Comparison of ENCODE assay signal across 13 cellular contexts in the genomic region with DNA sequence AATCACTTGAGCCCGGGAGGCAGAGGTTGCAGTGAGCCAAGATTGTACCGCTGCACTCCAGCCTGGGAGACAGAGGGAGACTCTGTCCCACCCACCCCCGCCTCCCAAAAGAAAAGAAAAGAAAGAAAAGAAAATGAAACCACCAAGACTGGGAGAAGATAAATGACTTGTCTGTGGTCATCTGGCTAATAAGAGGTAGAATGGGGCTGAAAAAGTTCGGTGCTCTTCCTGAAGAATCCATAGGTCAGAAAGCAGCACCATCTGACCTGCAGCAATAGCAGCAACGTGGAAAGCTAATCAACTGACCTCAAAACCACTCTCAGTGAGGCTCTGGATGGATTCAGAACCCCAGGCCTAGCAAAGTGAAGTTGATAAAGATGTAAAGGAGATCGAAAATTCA. TPM values are rescaled to one million over a fixed set of nuclear protein-coding genes. Genes with fewer than 3 reads are reported as not detected.
A peak's percentile ranks its signal among the peaks of the same experiment; 100 is the strongest.
DNase-seq lines count a peak whose midpoint lies in the region; ATAC-seq, FAIRE-seq and TF ChIP-seq lines count a peak whose summit lies in the region.
"Had no signal": no experiment of that assay in that cellular context is flagged by ENCODE, and none has a peak within 500 bp of the region (broad histone marks: within the 10 kb centered on the region; RNA-seq: fewer than 3 reads in every experiment).

No MANE protein-coding gene starts in this region.

- 83% methylated on average over 6 of the region's 6 CpGs for WGBS in liver
- 96% methylated on average over 6 of the region's 6 CpGs for WGBS in HepG2 (ENCODE audit: low lambda C conversion rate)
- 96 to 98% methylated on average over 4 to 6 of the region's 6 CpGs for WGBS in endodermal cell (ENCODE audit: insufficient coverage in 1 of 2, insufficient read length in 1 of 2), 2 experiments
- WGBS in trophoblast cell (ENCODE audit: extremely low coverage, insufficient coverage, insufficient read length) = no CpG with 5 or more reads among the region's 6 CpGs

- H3K9ac ChIP-seq in liver (ENCODE audit: low read depth in 1 of 2, low read length in 2 of 2) (no peak overlapping the region), HepG2 (ENCODE audit: insufficient read depth, low read depth, low read length) (no peak overlapping the region), endodermal cell (ENCODE audit: extremely low read depth, low read length, poor library complexity, severe bottlenecking) (no peak overlapping the region), trophoblast cell (ENCODE audit: low read length) (peak overlapping the region; percentile 55)

- no peak overlapping the region for H3K23ac ChIP-seq in trophoblast cell (ENCODE audit: low read length)

- H4K91ac ChIP-seq in trophoblast cell (ENCODE audit: low read depth, low read length) = peak overlapping the region; percentile 84

- H3K4me2 ChIP-seq in HepG2 (ENCODE audit: low read depth, low read length) = no peak overlapping the region
- H3K4me2 ChIP-seq in trophoblast cell (ENCODE audit: low read length) = peak overlapping the region; percentile 49

- no peaks in the 10 kb centered on the region for H3K9me3 ChIP-seq in liver (ENCODE audit: control insufficient read depth in 4 of 4, low read length in 3 of 4)
- no peaks in the 10 kb centered on the region for H3K9me3 ChIP-seq in HepG2 (ENCODE audit: low read length)
- H3K9me3 ChIP-seq in endodermal cell (ENCODE audit: control insufficient read depth, low read length) = no peaks in the 10 kb centered on the region
- H3K9me3 ChIP-seq in trophoblast cell (ENCODE audit: insufficient read depth, low read depth, low read length) = no peaks in the 10 kb centered on the region

- ATAC-seq in HepG2 = no peak
- no peak for ATAC-seq in foreskin keratinocyte

- TF ChIP-seq POLR2A in HepG2 (IDR thresholded peaks at IDR 0.05; ENCODE audit: insufficient read depth in 1 of 2, low read depth in 2 of 2, low read length in 2 of 2) = no peak
- TF ChIP-seq POLR2A in GM12892 (IDR thresholded peaks at IDR 0.05; ENCODE audit: low read depth, low read length) = no peak

- intact Hi-C loops in HepG2 (cut with micrococcal nuclease; ENCODE audit: unreplicated experiment) = no loop called here

- in situ Hi-C loops in HepG2 (cut with HindIII; ENCODE audit: extremely low pct_ligation_motif_present, low pct_unique_long_range_greater_than_20kb) = no loop called here

- peak overlapping the region; percentile 79 for H2BK120ac ChIP-seq in trophoblast cell (ENCODE audit: insufficient read depth, low read length, poor library complexity)

- H3K27ac ChIP-seq in liver (ENCODE audit: low read depth in 1 of 2, low read length in 2 of 2) = peak overlapping the region; percentile 12 to 29
- H3K27ac ChIP-seq in HepG2 (ENCODE audit: extremely low read length, insufficient read depth, low read length) = no peak overlapping the region
- peak overlapping the region; percentile 88 for H3K27ac ChIP-seq in endodermal cell (ENCODE audit: low read depth, low read length)
- H3K27ac ChIP-seq in trophoblast cell (ENCODE audit: low read depth, low read length) = peak overlapping the region; percentile 100
- no peak overlapping the region for H3K27ac ChIP-seq in foreskin keratinocyte

- no peak for TF ChIP-seq RAD21 in liver (IDR thresholded peaks at IDR 0.05)
- no peak for TF ChIP-seq RAD21 in HepG2 (CRISPR knock-in tag; IDR thresholded peaks at IDR 0.05)

- H3K4me3 ChIP-seq in liver (ENCODE audit: low read depth in 1 of 3, low read length in 3 of 3) (no peak overlapping the region), HepG2 (replicated peaks in 1 of 3; ENCODE audit: insufficient read depth in 1 of 3, low read depth in 2 of 3, low read length in 3 of 3) (no peak overlapping the region), endodermal cell (ENCODE audit: low read length) (no peak overlapping the region), trophoblast cell (ENCODE audit: low read depth, low read length) (no peak overlapping the region)

- peaks cover 51% of the 10 kb centered on the region for H3K79me1 ChIP-seq in trophoblast cell (ENCODE audit: low read length)

- H3K27ac Mint-ChIP-seq in endodermal cell = peak overlapping the region; percentile 63
- H3K27ac Mint-ChIP-seq: activated B cell treated with CpG ODN at 0.5 μM for 24 hours; activated naive CD8-positive, alpha-beta T cell had no signal

- H2AFZ ChIP-seq in HepG2 (ENCODE audit: low read length) (no peak overlapping the region), trophoblast cell (ENCODE audit: insufficient read depth, low read length, poor library complexity) (no peak overlapping the region)

- no peaks in the 10 kb centered on the region for H3K4me1 Mint-ChIP-seq in endodermal cell

- H3K27me3 ChIP-seq in liver (ENCODE audit: control insufficient read depth in 4 of 4, insufficient read depth in 4 of 4, low read length in 3 of 4) (no peaks in the 10 kb centered on the region), HepG2 (ENCODE audit: control insufficient read depth in 1 of 2, insufficient read depth in 2 of 2, low read length in 2 of 2) (no peaks in the 10 kb centered on the region), endodermal cell (ENCODE audit: control insufficient read depth, insufficient read depth, low read length, poor library complexity, severe bottlenecking) (no peaks in the 10 kb centered on the region), trophoblast cell (ENCODE audit: insufficient read depth, low read length) (no peaks in the 10 kb centered on the region), foreskin keratinocyte (no peaks in the 10 kb centered on the region)

- TF ChIP-seq CTCF in liver (IDR thresholded peaks at IDR 0.05; ENCODE audit: low read depth, low read length, missing input control) (no peak), HepG2 (CRISPR knock-in tag; IDR thresholded peaks at IDR 0.05) (no peak), endodermal cell (conservative IDR thresholded peaks at IDR 0.05) (no peak), foreskin keratinocyte (conservative IDR thresholded peaks at IDR 0.05) (no peak)

- peaks cover 0 to 18% (median 14%) of the 10 kb centered on the region in 4 donors for H3K36me3 ChIP-seq in liver (ENCODE audit: control insufficient read depth in 4 of 4, insufficient read depth in 3 of 4, low read depth in 1 of 4, low read length in 3 of 4)
- peaks cover 7 to 31% of the 10 kb centered on the region in 2 experiments; a peak in 4 of 5 replicates for H3K36me3 ChIP-seq in HepG2 (replicated peaks in 1 of 2; ENCODE audit: control insufficient read depth in 1 of 2, insufficient read depth in 2 of 2, low read length in 2 of 2)
- peaks cover 53% of the 10 kb centered on the region for H3K36me3 ChIP-seq in endodermal cell (ENCODE audit: control insufficient read depth, insufficient read depth, low read length)
- peaks cover 42 to 55% of the 10 kb centered on the region in 2 experiments for H3K36me3 ChIP-seq in trophoblast cell (ENCODE audit: control insufficient read depth in 1 of 2, insufficient read depth in 2 of 2, low read length in 2 of 2)

- H3K36me3 Mint-ChIP-seq in endodermal cell (ENCODE audit: low read depth) = peaks cover 42% of the 10 kb centered on the region

- no peak overlapping the region for H3K4me3 Mint-ChIP-seq in endodermal cell
- H3K4me3 Mint-ChIP-seq: activated B cell treated with CpG ODN at 0.5 μM for 24 hours; activated naive CD8-positive, alpha-beta T cell had no signal

- CTCF ChIA-PET in HepG2 (lab: Yijun Ruan, JAX; ENCODE audit: low intra/inter-chr PET ratio, low total read pairs) = no interaction called here

- FAIRE-seq in HepG2 (lab: Jason Lieb, UNC) (no peak), GM12892 (lab: Jason Lieb, UNC) (no peak)

- no peaks in the 10 kb centered on the region for H3K9me3 Mint-ChIP-seq in endodermal cell
- H3K9me3 Mint-ChIP-seq: activated B cell treated with CpG ODN at 0.5 μM for 24 hours had no signal

- H3K4me1 ChIP-seq in liver (ENCODE audit: control insufficient read depth in 4 of 4, insufficient read depth in 4 of 4, low read length in 3 of 4) (peaks cover 0 to 12% (median 5%) of the 10 kb centered on the region in 4 donors), HepG2 (ENCODE audit: insufficient read depth, low read length) (0 out of 2 replicates have a peak, but pooled peaks cover 4% of the 10 kb centered on the region), endodermal cell (ENCODE audit: control insufficient read depth, insufficient read depth, low read length) (no peaks in the 10 kb centered on the region), trophoblast cell (ENCODE audit: control insufficient read depth in 1 of 2, insufficient read depth in 2 of 2, low read length in 2 of 2) (peaks cover 34 to 46% of the 10 kb centered on the region in 2 experiments), foreskin keratinocyte (peaks cover 46% of the 10 kb centered on the region)

- no peak overlapping the region for H4K8ac ChIP-seq in trophoblast cell (ENCODE audit: low read depth, low read length)

- H2BK12ac ChIP-seq in trophoblast cell (ENCODE audit: low read length) = peak overlapping the region; percentile 76

- no peak overlapping the region for H2AK5ac ChIP-seq in trophoblast cell (ENCODE audit: low read length)

- TF ChIP-seq EP300 in HepG2 (IDR thresholded peaks at IDR 0.05; ENCODE audit: low read depth in 2 of 2, low read length in 2 of 2) (no peak), HepG2 (CRISPR knock-in tag; IDR thresholded peaks at IDR 0.05; ENCODE audit: borderline replicate concordance) (no peak)

- no TSS peak for BruUV-seq in HepG2 (replicated peaks; lab: Mats Ljungman, UMichigan)

- POLR2A ChIA-PET in HepG2 (lab: Yijun Ruan, JAX) = no interaction called here

- peak overlapping the region; percentile 51 for H3K14ac ChIP-seq in trophoblast cell (ENCODE audit: low read length)

- H2BK5ac ChIP-seq in trophoblast cell (ENCODE audit: low read depth, low read length, poor library complexity) = peak overlapping the region; percentile 90

- H4K20me1 ChIP-seq in HepG2 (ENCODE audit: insufficient read depth, low read length) = no peaks in the 10 kb centered on the region

- DNase-seq in HepG2 (ENCODE audit: low spot score) (no peak), endodermal cell (no peak), trophoblast cell (no peak), GM12892 (ENCODE audit: insufficient read length) (no peak), foreskin keratinocyte (no peak), epidermal melanocyte (ENCODE audit: insufficient read length, low spot score) (no peak), NCI-H446 treated with DMSO at 0.1 percent for 48 hours (lab: John Stamatoyannopoulos, UW) (no peak)
- DNase-seq: activated B cell treated with CpG ODN at 0.5 μM for 24 hours, C1 segment of cervical spinal cord, NCI-H2029 had no signal

- peak overlapping the region; percentile 27 for H3K4ac ChIP-seq in trophoblast cell (ENCODE audit: low read depth, low read length)

- no peak overlapping the region for H4K12ac ChIP-seq in trophoblast cell (ENCODE audit: low read depth, low read length)

- no peaks in the 10 kb centered on the region for H3K79me2 ChIP-seq in HepG2 (ENCODE audit: insufficient read depth, low read length)
- peaks cover 21% of the 10 kb centered on the region for H3K79me2 ChIP-seq in trophoblast cell (ENCODE audit: control insufficient read depth, insufficient read depth, low read length, poor library complexity)

- H3K18ac ChIP-seq in trophoblast cell (ENCODE audit: low read length) = peak overlapping the region; percentile 80

- no peaks in the 10 kb centered on the region for H3K27me3 Mint-ChIP-seq in endodermal cell (ENCODE audit: insufficient read depth)
- H3K27me3 Mint-ChIP-seq: activated B cell treated with CpG ODN at 0.5 μM for 24 hours; activated naive CD8-positive, alpha-beta T cell had no signal

RNA-seq across cellular contexts. Expression of a gene that starts 25.2 kb away (rescaled TPM):
- total RNA-seq in liver (1 to 10 TPM; 4.7 to 8.5 TPM), HepG2 (2016; rRNA removed; fragmentation: Illumina TruSeq; extraction: Trizol) (4.5 and 4.8 TPM in 2 replicates), endodermal cell (10 to 100 TPM; 27.1 to 28.3 TPM), foreskin keratinocyte (26.0 and 32.1 TPM in 2 replicates)
- polyA plus RNA-seq in liver (1 to 10 TPM; 4.5 to 5.6 TPM), HepG2 (2011; rRNA removed) (4.3 and 4.9 TPM in 2 replicates), foreskin keratinocyte (4.8 and 6.3 TPM in 2 replicates)
- 3.0 and 3.8 TPM in 2 replicates for total RNA-seq in HepG2 (2016; cell fraction: cytosol; rRNA removed; fragmentation: Illumina TruSeq; extraction: Trizol; ENCODE audit: low read depth)
- total RNA-seq in HepG2 (2016; cell fraction: insoluble cytoplasmic fraction; rRNA removed; fragmentation: Illumina TruSeq; extraction: Trizol) = 4.2 and 4.4 TPM in 2 replicates
- total RNA-seq in HepG2 (2016; cell fraction: membrane; rRNA removed; fragmentation: Illumina TruSeq; extraction: Trizol) = 7.9 and 8.2 TPM in 2 replicates
- 7.0 and 7.7 TPM in 2 replicates for total RNA-seq in HepG2 (2016; cell fraction: nucleus; rRNA removed; fragmentation: Illumina TruSeq; extraction: Trizol)
- 3.1 TPM in 2 replicates for polyA plus RNA-seq in HepG2 (2011; cell fraction: cytosol; rRNA removed)
- 5.7 and 6.9 TPM in 2 replicates for polyA plus RNA-seq in HepG2 (2011; cell fraction: nucleus; rRNA removed)
- 3.6 and 4.3 TPM in 2 replicates for polyA plus RNA-seq in HepG2 (2012)
- polyA plus RNA-seq in HepG2 (2016; cell fraction: cytosol; fragmentation: Illumina TruSeq; extraction: Trizol; ENCODE audit: low read depth) = 3.1 and 3.9 TPM in 2 replicates
- polyA plus RNA-seq in HepG2 (2016; cell fraction: insoluble cytoplasmic fraction; fragmentation: Illumina TruSeq; extraction: Trizol; ENCODE audit: low read depth) = 4.8 and 5.2 TPM in 2 replicates
- 5.0 and 6.1 TPM in 2 replicates for polyA plus RNA-seq in HepG2 (2016; cell fraction: membrane; fragmentation: Illumina TruSeq; extraction: Trizol; ENCODE audit: low read depth)
- polyA plus RNA-seq in HepG2 (2016; cell fraction: nucleus; fragmentation: Illumina TruSeq; extraction: Trizol; ENCODE audit: insufficient read depth, low read depth) = 5.5 and 5.7 TPM in 2 replicates
- polyA minus RNA-seq in HepG2 (2011; rRNA and poly(A)+ RNA removed; ENCODE audit: low replicate concordance) = 14.1 and 22.8 TPM in 2 replicates
- polyA minus RNA-seq in HepG2 (2011; cell fraction: cytosol; rRNA and poly(A)+ RNA removed) = 4.2 and 5.0 TPM in 2 replicates
- 8.1 and 8.6 TPM in 2 replicates for polyA minus RNA-seq in HepG2 (2011; cell fraction: nucleus; rRNA and poly(A)+ RNA removed)
- polyA plus RNA-seq in endodermal cell (2013, experiment 1 of 2) = 16.6 TPM
- 20.3 TPM for polyA plus RNA-seq in endodermal cell (2013, experiment 2 of 2)
- polyA plus RNA-seq in trophoblast cell (2013) = 28.2 and 30.2 TPM in 2 replicates
- polyA plus RNA-seq in GM12892 (2012; ENCODE audit: missing spikeins) = 9.5 TPM

RNA-seq across cellular contexts. Expression of a gene that starts 47.7 kb away (rescaled TPM):
- total RNA-seq in liver = 10 to 100 TPM in 1 of 2 donors, under 1 TPM in 1; 0.84 to 28.3 TPM
- 10 to 100 TPM; 17.6 to 51.4 TPM for polyA plus RNA-seq in liver
- 0.82 and 1.1 TPM in 2 replicates for total RNA-seq in HepG2 (2016; rRNA removed; fragmentation: Illumina TruSeq; extraction: Trizol)
- 0.44 and 0.51 TPM in 2 replicates for total RNA-seq in HepG2 (2016; cell fraction: cytosol; rRNA removed; fragmentation: Illumina TruSeq; extraction: Trizol; ENCODE audit: low read depth)
- 0.97 and 2.2 TPM in 2 replicates for total RNA-seq in HepG2 (2016; cell fraction: insoluble cytoplasmic fraction; rRNA removed; fragmentation: Illumina TruSeq; extraction: Trizol)
- total RNA-seq in HepG2 (2016; cell fraction: membrane; rRNA removed; fragmentation: Illumina TruSeq; extraction: Trizol) = 0.79 and 1.1 TPM in 2 replicates
- 1.0 and 1.2 TPM in 2 replicates for total RNA-seq in HepG2 (2016; cell fraction: nucleus; rRNA removed; fragmentation: Illumina TruSeq; extraction: Trizol)
- polyA plus RNA-seq in HepG2 (2011; rRNA removed) = 0.34 and 0.48 TPM in 2 replicates
- polyA plus RNA-seq in HepG2 (2011; cell fraction: cytosol; rRNA removed) = 0.64 and 0.65 TPM in 2 replicates
- polyA plus RNA-seq in HepG2 (2011; cell fraction: nucleus; rRNA removed) = 0.48 and 0.59 TPM in 2 replicates
- polyA plus RNA-seq in HepG2 (2012) = 0.23 and 0.43 TPM in 2 replicates
- 0.54 and 0.55 TPM in 2 replicates for polyA plus RNA-seq in HepG2 (2016; cell fraction: cytosol; fragmentation: Illumina TruSeq; extraction: Trizol; ENCODE audit: low read depth)
- 1.6 and 1.7 TPM in 2 replicates for polyA plus RNA-seq in HepG2 (2016; cell fraction: insoluble cytoplasmic fraction; fragmentation: Illumina TruSeq; extraction: Trizol; ENCODE audit: low read depth)
- 0.45 and 0.80 TPM in 2 replicates for polyA plus RNA-seq in HepG2 (2016; cell fraction: membrane; fragmentation: Illumina TruSeq; extraction: Trizol; ENCODE audit: low read depth)
- polyA plus RNA-seq in HepG2 (2016; cell fraction: nucleus; fragmentation: Illumina TruSeq; extraction: Trizol; ENCODE audit: insufficient read depth, low read depth) = 1.6 and 1.7 TPM in 2 replicates
- polyA minus RNA-seq in HepG2 (2011; rRNA and poly(A)+ RNA removed; ENCODE audit: low replicate concordance) = 0.68 TPM in 1 of 2 replicates, not detected in the other
- polyA minus RNA-seq in HepG2 (2011; cell fraction: cytosol; rRNA and poly(A)+ RNA removed) = not detected in 2 replicates
- 0.52 TPM in 1 of 2 replicates, not detected in the other for polyA minus RNA-seq in HepG2 (2011; cell fraction: nucleus; rRNA and poly(A)+ RNA removed)
- not detected for total RNA-seq in endodermal cell
- polyA plus RNA-seq in endodermal cell (2013, experiment 1 of 2) = not detected
- not detected for polyA plus RNA-seq in endodermal cell (2013, experiment 2 of 2)
- polyA plus RNA-seq in trophoblast cell (2013) = 0.45 and 0.68 TPM in 2 replicates
- not detected for polyA plus RNA-seq in GM12892 (2012; ENCODE audit: missing spikeins)
- not detected in 2 replicates for total RNA-seq in foreskin keratinocyte
- not detected in 2 replicates for polyA plus RNA-seq in foreskin keratinocyte
- total RNA-seq: activated B cell treated with CpG ODN at 0.5 μM for 24 hours, mesenteric fat pad had no signal

Comparison
In these comparisons a context has a peak if more than half of its experiments do, and no peak if none do; other contexts are left out.
1. H3K27ac ChIP-seq: peak in liver (2 of 2), endodermal cell (single experiment) and trophoblast cell (single experiment); none in HepG2 (single experiment) and foreskin keratinocyte (single experiment).